In genomic region chr2:70939001-70939846, GRCh38 we compare ENCODE assay signal across 19 cellular contexts. TPM values are rescaled to one million over a fixed set of nuclear protein-coding genes. Genes with fewer than 3 reads are reported as not detected.
DNase-seq lines count a peak whose midpoint lies in the region; ATAC-seq and TF ChIP-seq lines count a peak whose summit lies in the region.
"Had no signal": no experiment of that assay in that cellular context is flagged by ENCODE, and none has a peak within 500 bp of the region (broad histone marks: within the 10 kb centered on the region; RNA-seq: fewer than 3 reads in every experiment).

No MANE protein-coding gene starts in this region.

- H3K4me3 ChIP-seq in H7 (ENCODE audit: insufficient read depth, low read depth, low read length) = peak overlapping the region; percentile 21; the same call in 1 of the 2 replicates
- H3K4me3 ChIP-seq in iPS-18a (ENCODE audit: low read length) = peak overlapping the region; percentile 12
- H3K4me3 ChIP-seq in osteoblast (ENCODE audit: insufficient read depth, low read length) = no peak overlapping the region
- H3K4me3 ChIP-seq: cardiac muscle cell, heart left ventricle had no signal

- ATAC-seq in HG03175 (IDR thresholded peaks at IDR 0.05; ENCODE audit: unreplicated experiment) (no peak), foreskin keratinocyte (no peak)
- ATAC-seq: heart left ventricle, left cardiac atrium had no signal

- peak; percentile 90 for DNase-seq in H7
- peak; percentile 47 for DNase-seq in NCI-H2227 (lab: John Stamatoyannopoulos, UW; ENCODE audit: unreplicated experiment)
- DNase-seq in osteoblast (ENCODE audit: insufficient read length, low spot score, missing footprints) = peak; percentile 66
- DNase-seq in NCI-H1092 treated with DMSO at 0.1 percent for 48 hours (lab: John Stamatoyannopoulos, UW) = no peak
- no peak for DNase-seq in C1 segment of cervical spinal cord (lab: John Stamatoyannopoulos, UW)
- DNase-seq in foreskin keratinocyte = no peak
- DNase-seq: activated CD4-positive, alpha-beta T cell treated with anti-CD3 and anti-CD28 coated beads, Interleukin-2, amount 50 U/mL, for 4 hours; AML-193; effector CD4-positive, alpha-beta T cell; KBM-7; left cardiac atrium; occipital lobe; stimulated activated CD4-positive, alpha-beta T cell treated with anti-CD3 and anti-CD28 coated beads, Interleukin-4, amount 100 ng/mL, for 24 hours; substantia nigra had no signal

- H3K36me3 ChIP-seq in H7 (replicated peaks; ENCODE audit: control insufficient read depth, insufficient read depth, low read length) (no peaks in the 10 kb centered on the region), iPS-18a (ENCODE audit: control insufficient read depth, low read depth, low read length) (no peaks in the 10 kb centered on the region), osteoblast (ENCODE audit: insufficient read depth, low read length) (no peaks in the 10 kb centered on the region)
- H3K36me3 ChIP-seq: cardiac muscle cell, heart left ventricle had no signal

- H3K9ac ChIP-seq in iPS-18a (ENCODE audit: low read length) = no peak overlapping the region

- peaks cover 7% of the 10 kb centered on the region for H4K20me1 ChIP-seq in osteoblast (ENCODE audit: insufficient read depth, low read length)

- no peak overlapping the region for H3K27ac ChIP-seq in iPS-18a (ENCODE audit: low read length)
- no peak overlapping the region for H3K27ac ChIP-seq in osteoblast (ENCODE audit: low read depth, low read length)
- no peak overlapping the region for H3K27ac ChIP-seq in foreskin keratinocyte
- H3K27ac ChIP-seq: cardiac muscle cell, heart left ventricle had no signal

- H3K27me3 ChIP-seq in H7 (ENCODE audit: control insufficient read depth, insufficient read depth, low read length) = peaks cover 39% of the 10 kb centered on the region
- peaks cover 57% of the 10 kb centered on the region for H3K27me3 ChIP-seq in iPS-18a (ENCODE audit: control insufficient read depth, insufficient read depth, low read length)
- no peaks in the 10 kb centered on the region for H3K27me3 ChIP-seq in osteoblast (ENCODE audit: insufficient read depth, low read length)
- H3K27me3 ChIP-seq in foreskin keratinocyte = peaks cover 28% of the 10 kb centered on the region

- H3K9me3 ChIP-seq in iPS-18a (ENCODE audit: control insufficient read depth, low read depth, low read length) (no peaks in the 10 kb centered on the region), osteoblast (ENCODE audit: low read depth, low read length) (no peaks in the 10 kb centered on the region)
- H3K9me3 ChIP-seq: Caco-2, heart left ventricle had no signal

- H3K79me2 ChIP-seq in osteoblast (ENCODE audit: insufficient read depth, low read length) = no peaks in the 10 kb centered on the region

- no peak overlapping the region for H3K4me2 ChIP-seq in osteoblast (ENCODE audit: insufficient read depth, low read length)

- no peak for TF ChIP-seq CTCF in osteoblast (IDR thresholded peaks at IDR 0.05; ENCODE audit: extremely low read depth, low read depth, low read length)
- no peak for TF ChIP-seq CTCF in foreskin keratinocyte (conservative IDR thresholded peaks at IDR 0.05)

- H3K4me1 ChIP-seq in iPS-18a (ENCODE audit: control insufficient read depth, low read depth, low read length) (peaks cover 35% of the 10 kb centered on the region), osteoblast (ENCODE audit: insufficient read depth, low read length) (no peaks in the 10 kb centered on the region), foreskin keratinocyte (no peaks in the 10 kb centered on the region)
- H3K4me1 ChIP-seq: heart left ventricle had no signal

- no peak overlapping the region for H2AFZ ChIP-seq in osteoblast (ENCODE audit: low read length)

RNA-seq across cellular contexts. Expression of gene ATP6V1B1, which starts 3.5 kb away (rescaled TPM):
- total RNA-seq in H7 (2014; rRNA removed; shearing (Covaris generic)) = 0.14 TPM in 1 of 2 replicates, not detected in the other
- total RNA-seq in osteoblast = 0.88 and 2.5 TPM in 2 replicates
- total RNA-seq in foreskin keratinocyte = not detected in 2 replicates
- 0.08 TPM in 1 of 2 replicates, not detected in the other for polyA plus RNA-seq in foreskin keratinocyte
- total RNA-seq: occipital lobe had no signal
- polyA plus RNA-seq: cardiac muscle cell had no signal

RNA-seq across cellular contexts. Expression of gene VAX2, which starts 38.8 kb away (rescaled TPM):
- not detected in 2 replicates for total RNA-seq in H7 (2014; rRNA removed; shearing (Covaris generic))
- 4.1 and 4.3 TPM in 2 replicates for total RNA-seq in osteoblast
- total RNA-seq in foreskin keratinocyte = 0.17 and 0.21 TPM in 2 replicates
- 0.36 and 0.44 TPM in 2 replicates for polyA plus RNA-seq in foreskin keratinocyte
- total RNA-seq: cardiac muscle cell had no signal
- polyA plus RNA-seq: cardiac muscle cell had no signal

RNA-seq across cellular contexts. Expression of gene ANKRD53, which starts 39.2 kb away (rescaled TPM):
- not detected in 2 replicates for total RNA-seq in H7 (2014; rRNA removed; shearing (Covaris generic))
- total RNA-seq in osteoblast (0.88 and 1.1 TPM in 2 replicates), foreskin keratinocyte (0.24 and 0.28 TPM in 2 replicates)
- 0.18 and 0.28 TPM in 2 replicates for polyA plus RNA-seq in foreskin keratinocyte

RNA-seq across cellular contexts. Expression of gene TEX261, which starts 55.4 kb away (rescaled TPM):
- 13.4 and 13.5 TPM in 2 replicates for total RNA-seq in H7 (2014; rRNA removed; shearing (Covaris generic))
- total RNA-seq in osteoblast = 30.0 and 36.8 TPM in 2 replicates
- total RNA-seq in foreskin keratinocyte = 40.0 and 41.7 TPM in 2 replicates
- 32.6 and 35.5 TPM in 2 replicates for polyA plus RNA-seq in foreskin keratinocyte

Comparison
In these comparisons a context has a peak if more than half of its experiments do, and no peak if none do; other contexts are left out.
1. DNase-seq: peak in H7 (single experiment), NCI-H2227 (single experiment) and osteoblast (single experiment); none in NCI-H1092 treated with DMSO at 0.1 percent for 48 hours (single experiment), C1 segment of cervical spinal cord (0 of 14) and foreskin keratinocyte (0 of 2).